ENCODE assay signal across 35 cellular contexts in genomic region chr3:23275814-23276213, GRCh38.
"Had no signal": no experiment of that assay in that cellular context is flagged by ENCODE, and none has a peak within 500 bp of the region (broad histone marks: within the 10 kb centered on the region; RNA-seq: fewer than 3 reads in every experiment).

No MANE protein-coding gene starts in this region.

- H3K4me1 ChIP-seq: adrenal gland, foreskin keratinocyte had no signal

- H3K36me3 Mint-ChIP-seq: activated CD4-positive, alpha-beta memory T cell treated with anti-CD3 and anti-CD28 coated beads for 36 hours; activated CD8-positive, alpha-beta memory T cell treated with anti-CD3 and anti-CD28 coated beads, Interleukin-2, amount 10 ng/mL, durations not matched to agents 7 days and 5 days had no signal

- H3K27ac Mint-ChIP-seq: activated CD4-positive, alpha-beta memory T cell treated with anti-CD3 and anti-CD28 coated beads for 36 hours; activated CD4-positive, alpha-beta T cell treated with anti-CD3 and anti-CD28 coated beads for 36 hours; activated CD4-positive, alpha-beta T cell treated with anti-CD3 and anti-CD28 coated beads, Interleukin-2, amount 10 ng/mL, durations not matched to agents 24 days and 14 days; activated CD8-positive, alpha-beta memory T cell treated with anti-CD3 and anti-CD28 coated beads, Interleukin-2, amount 10 ng/mL, durations not matched to agents 7 days and 5 days; activated CD8-positive, alpha-beta T cell treated with anti-CD3 and anti-CD28 coated beads, Interleukin-2, amount 10 ng/mL, durations not matched to agents 7 days and 5 days; activated naive CD4-positive, alpha-beta T cell treated with anti-CD3 and anti-CD28 coated beads for 36 hours; activated naive CD4-positive, alpha-beta T cell treated with anti-CD3 and anti-CD28 coated beads, Interleukin-2, amount 50 U/mL, for 24 hours; activated naive CD8-positive, alpha-beta T cell treated with anti-CD3 and anti-CD28 coated beads for 36 hours; activated naive CD8-positive, alpha-beta T cell treated with anti-CD3 and anti-CD28 coated beads, Interleukin-2, amount 50 U/mL, for 24 hours; activated T-helper 1 cell treated with anti-CD3 and anti-CD28 coated beads, Interleukin-12 subunit alpha, Interleukin-12 subunit beta, Interleukin-2, Interleukin-4 antibody, amounts not matched to agents 30 ng/mL and 10 ng/mL and 1 ng/mL, durations not matched to agents 14 hours and 24 hours and 36 hours; activated T-helper 2 cell treated with anti-CD3 and anti-CD28 coated beads, Interferon-gamma antibody, Interleukin-2, Interleukin-4, amounts not matched to agents 10 μg/mL and 5 μg/mL and 100 μg/mL, durations not matched to agents 14 hours and 24 hours and 36 hours; effector memory CD8-positive, alpha-beta T cell; T-helper 17 cell; T-helper 2 cell treated with Interferon-gamma antibody and Interleukin-4, amounts not matched to agents 5 μg/mL and 100 μg/mL, for 36 hours had no signal

- H3K9me3 Mint-ChIP-seq: activated naive CD4-positive, alpha-beta T cell treated with anti-CD3 and anti-CD28 coated beads, Interleukin-2, amount 50 U/mL, for 24 hours; activated T-helper 2 cell treated with anti-CD3 and anti-CD28 coated beads, Interferon-gamma antibody, Interleukin-2, Interleukin-4, amounts not matched to agents 10 μg/mL and 5 μg/mL and 100 μg/mL, durations not matched to agents 14 hours and 24 hours and 36 hours; T-helper 2 cell treated with Interferon-gamma antibody and Interleukin-4, amounts not matched to agents 5 μg/mL and 100 μg/mL, for 36 hours had no signal

- DNase-seq: activated CD4-positive, alpha-beta memory T cell treated with anti-CD3 and anti-CD28 coated beads for 36 hours; activated CD4-positive, alpha-beta T cell treated with anti-CD3 and anti-CD28 coated beads for 36 hours; activated CD4-positive, alpha-beta T cell treated with anti-CD3 and anti-CD28 coated beads, Interleukin-2, amount 10 ng/mL, durations not matched to agents 24 days and 14 days; activated CD4-positive, CD25-positive, alpha-beta regulatory T cell; activated CD4-positive, CD25-positive, alpha-beta regulatory T cell treated with anti-CD3 and anti-CD28 coated beads, Interleukin-2, amount 50 U/mL, for 72 hours; activated CD8-positive, alpha-beta memory T cell treated with anti-CD3 and anti-CD28 coated beads, Interleukin-2, amount 10 ng/mL, durations not matched to agents 7 days and 5 days; activated CD8-positive, alpha-beta memory T cell treated with anti-CD3 and anti-CD28 coated beads, Interleukin-2, amount 50 U/mL, for 4 hours; activated CD8-positive, alpha-beta T cell treated with anti-CD3 and anti-CD28 coated beads, Interleukin-2, amount 10 ng/mL, durations not matched to agents 7 days and 5 days; activated effector memory CD4-positive, alpha-beta T cell treated with anti-CD3 and anti-CD28 coated beads, Interleukin-2, amount 50 U/mL, for 16 hours; activated naive CD4-positive, alpha-beta T cell treated with anti-CD3 and anti-CD28 coated beads for 36 hours; activated naive CD8-positive, alpha-beta T cell treated with anti-CD3 and anti-CD28 coated beads for 36 hours; activated naive CD8-positive, alpha-beta T cell treated with anti-CD3 and anti-CD28 coated beads, Interleukin-2, amount 50 U/mL, for 24 hours; activated T-cell treated with anti-CD3 and anti-CD28 coated beads, Interleukin-2, amount 50 U/mL, for 1 hour; activated T-cell treated with anti-CD3 and anti-CD28 coated beads, Interleukin-2, amount 50 U/mL, for 48 hours; adrenal gland; amygdala; aorta; body of pancreas; caudate nucleus; cortex of kidney; dermis blood vessel endothelial cell; effector CD4-positive, alpha-beta T cell; effector memory CD8-positive, alpha-beta T cell; foreskin keratinocyte; gastrocnemius medialis; glutamatergic neuron; heart left ventricle; T-helper 1 cell; T-helper 17 cell; T1000 had no signal

- ATAC-seq: activated CD4-positive, alpha-beta T cell treated with anti-CD3 and anti-CD28 coated beads for 36 hours; activated CD8-positive, alpha-beta memory T cell treated with anti-CD3 and anti-CD28 coated beads, Interleukin-2, amount 10 ng/mL, durations not matched to agents 7 days and 5 days; activated CD8-positive, alpha-beta T cell treated with anti-CD3 and anti-CD28 coated beads, Interleukin-2, amount 10 ng/mL, durations not matched to agents 7 days and 5 days; activated naive CD8-positive, alpha-beta T cell treated with anti-CD3 and anti-CD28 coated beads, Interleukin-2, amount 50 U/mL, for 24 hours; body of pancreas; effector memory CD8-positive, alpha-beta T cell; foreskin keratinocyte; gastrocnemius medialis; heart left ventricle; T-helper 17 cell had no signal

- H3K9me3 ChIP-seq: adrenal gland, gastrocnemius medialis had no signal

- H3K4me3 ChIP-seq: adrenal gland, body of pancreas, esophagus muscularis mucosa, gastrocnemius medialis, heart left ventricle had no signal

- H3K4me1 Mint-ChIP-seq: activated CD4-positive, alpha-beta T cell treated with anti-CD3 and anti-CD28 coated beads, Interleukin-2, amount 10 ng/mL, durations not matched to agents 24 days and 14 days; activated CD8-positive, alpha-beta memory T cell treated with anti-CD3 and anti-CD28 coated beads, Interleukin-2, amount 10 ng/mL, durations not matched to agents 7 days and 5 days; T-helper 17 cell had no signal

- H3K4me3 Mint-ChIP-seq: activated CD4-positive, alpha-beta memory T cell treated with anti-CD3 and anti-CD28 coated beads for 36 hours; activated CD4-positive, alpha-beta T cell treated with anti-CD3 and anti-CD28 coated beads for 36 hours; activated CD4-positive, alpha-beta T cell treated with anti-CD3 and anti-CD28 coated beads, Interleukin-2, amount 10 ng/mL, durations not matched to agents 24 days and 14 days; activated CD8-positive, alpha-beta memory T cell treated with anti-CD3 and anti-CD28 coated beads, Interleukin-2, amount 10 ng/mL, durations not matched to agents 7 days and 5 days; activated CD8-positive, alpha-beta T cell treated with anti-CD3 and anti-CD28 coated beads, Interleukin-2, amount 10 ng/mL, durations not matched to agents 7 days and 5 days; activated naive CD4-positive, alpha-beta T cell treated with anti-CD3 and anti-CD28 coated beads for 36 hours; activated naive CD4-positive, alpha-beta T cell treated with anti-CD3 and anti-CD28 coated beads, Interleukin-2, amount 50 U/mL, for 24 hours; activated naive CD8-positive, alpha-beta T cell treated with anti-CD3 and anti-CD28 coated beads for 36 hours; activated naive CD8-positive, alpha-beta T cell treated with anti-CD3 and anti-CD28 coated beads, Interleukin-2, amount 50 U/mL, for 24 hours; activated T-helper 1 cell treated with anti-CD3 and anti-CD28 coated beads, Interleukin-12 subunit alpha, Interleukin-12 subunit beta, Interleukin-2, Interleukin-4 antibody, amounts not matched to agents 30 ng/mL and 10 ng/mL and 1 ng/mL, durations not matched to agents 14 hours and 24 hours and 36 hours; effector memory CD8-positive, alpha-beta T cell; T-helper 17 cell; T-helper 2 cell treated with Interferon-gamma antibody and Interleukin-4, amounts not matched to agents 5 μg/mL and 100 μg/mL, for 36 hours had no signal

- H3K27ac ChIP-seq: adrenal gland, body of pancreas, esophagus muscularis mucosa, foreskin keratinocyte, gastrocnemius medialis, heart left ventricle had no signal

- H3K27me3 ChIP-seq: adrenal gland, body of pancreas, esophagus muscularis mucosa, foreskin keratinocyte, gastrocnemius medialis, heart left ventricle had no signal

- H3K27me3 Mint-ChIP-seq: activated CD4-positive, alpha-beta memory T cell treated with anti-CD3 and anti-CD28 coated beads for 36 hours; activated CD4-positive, alpha-beta T cell treated with anti-CD3 and anti-CD28 coated beads for 36 hours; activated CD4-positive, alpha-beta T cell treated with anti-CD3 and anti-CD28 coated beads, Interleukin-2, amount 10 ng/mL, durations not matched to agents 24 days and 14 days; activated CD8-positive, alpha-beta memory T cell treated with anti-CD3 and anti-CD28 coated beads, Interleukin-2, amount 10 ng/mL, durations not matched to agents 7 days and 5 days; activated naive CD4-positive, alpha-beta T cell treated with anti-CD3 and anti-CD28 coated beads, Interleukin-2, amount 50 U/mL, for 24 hours; activated naive CD8-positive, alpha-beta T cell treated with anti-CD3 and anti-CD28 coated beads for 36 hours; activated naive CD8-positive, alpha-beta T cell treated with anti-CD3 and anti-CD28 coated beads, Interleukin-2, amount 50 U/mL, for 24 hours; effector memory CD8-positive, alpha-beta T cell; T-helper 17 cell had no signal

- H3K36me3 ChIP-seq: adrenal gland, esophagus muscularis mucosa, gastrocnemius medialis, heart left ventricle had no signal
